In the genomic region with DNA sequence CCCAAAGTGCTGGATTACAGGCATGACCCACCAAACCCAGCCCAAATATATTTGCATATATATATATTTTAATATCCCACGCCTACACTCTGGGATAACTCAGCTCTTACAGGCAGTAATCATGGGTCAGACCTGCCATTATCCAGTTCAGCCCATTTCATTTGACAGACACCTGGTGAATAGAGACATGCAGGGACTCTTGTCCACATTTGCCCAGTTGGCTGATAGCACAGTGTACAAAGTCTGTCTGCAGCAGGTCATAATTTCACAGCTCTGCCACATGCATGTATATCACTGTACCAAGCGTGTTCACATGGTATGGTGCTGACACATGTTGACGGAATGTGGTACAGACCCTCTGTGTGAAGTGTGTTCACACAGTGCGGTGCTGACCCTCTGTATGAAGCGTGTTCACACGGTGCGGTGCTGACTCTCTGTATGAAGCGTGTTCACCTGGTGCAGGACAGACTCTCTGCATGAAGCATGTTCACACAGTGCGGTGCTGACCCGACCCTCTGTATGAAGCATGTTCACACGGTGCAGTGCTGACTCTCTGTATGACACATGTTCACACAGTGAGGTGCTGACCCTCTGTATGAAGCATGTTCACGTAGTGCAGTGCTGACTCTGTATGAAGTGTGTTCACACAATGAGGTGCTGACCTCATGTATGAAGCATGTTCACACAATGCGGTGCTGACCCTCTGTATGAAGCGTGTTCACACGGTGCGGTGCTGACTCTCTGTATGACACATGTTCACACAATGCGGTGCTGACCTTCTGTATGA, we compare ENCODE assay signal across 21 cellular contexts. TPM values are rescaled to one million over a fixed set of nuclear protein-coding genes. Genes with fewer than 3 reads are reported as not detected.
DNase-seq lines count a peak whose midpoint lies in the region; ATAC-seq, FAIRE-seq and TF ChIP-seq lines count a peak whose summit lies in the region.
"Had no signal": no experiment of that assay in that cellular context is flagged by ENCODE, and none has a peak within 500 bp of the region (broad histone marks: within the 10 kb centered on the region; RNA-seq: fewer than 3 reads in every experiment).

No MANE protein-coding gene starts in this region.

- SMC1A ChIA-PET in GM12878 (lab: Charles Lee; ENCODE audit: uncharacterized antibody, unreplicated experiment): interaction anchor here (0.6 to 7.8 kb wide), 7 partner anchors 14 to 83 kb away, joined by 3 to 136 read pairs (median 5); no protein-coding TSS in a partner anchor

- H3F3A ChIP-seq in neural progenitor cell (ENCODE audit: low read depth): peaks cover 9% of the 10 kb centered on the region

- H3K4me3 ChIP-seq in GM12878: no peak overlapping the region
- no peak overlapping the region for H3K4me3 ChIP-seq in neural progenitor cell
- H3K4me3 ChIP-seq in mucosa of descending colon: no peak overlapping the region
- H3K4me3 ChIP-seq: dorsolateral prefrontal cortex, GM23248, psoas muscle, suprapubic skin had no signal

- no peak for TF ChIP-seq EP300 in GM12878 (IDR thresholded peaks at IDR 0.05; ENCODE audit: borderline replicate concordance in 1 of 2, control insufficient read depth in 1 of 2, low read depth in 2 of 2, low read length in 2 of 2)

- CTCF ChIA-PET in GM12878 (lab: Yijun Ruan, JAX): interaction anchor here (0.9 to 2.7 kb wide), 5 partner anchors 11 to 138 kb away, joined by 3 to 23 read pairs (median 5); no protein-coding TSS in a partner anchor

- intact Hi-C loops in activated CD4-positive, alpha-beta T cell treated with anti-CD3 and anti-CD28 coated beads, Interleukin-2, amount 10 ng/mL, durations not matched to agents 24 days and 14 days (cut with micrococcal nuclease): loop anchor here (5.0 to 10.0 kb wide), 2 partner anchors 995 to 1173 kb away; partner anchors contain the start of gene FAM50B
- intact Hi-C loops in GM12878 (cut with micrococcal nuclease; ENCODE audit: unreplicated experiment): no loop called here
- intact Hi-C loops in mucosa of descending colon (cut with DNase I, micrococcal nuclease): loop anchor here in 1 of 2 donors (5.0 kb wide), 1 partner anchor 80 kb away; no protein-coding TSS in a partner anchor

- H4K20me1 ChIP-seq in GM12878 (ENCODE audit: control insufficient read depth, insufficient read depth) (no peaks in the 10 kb centered on the region), neural progenitor cell (ENCODE audit: low read depth) (no peaks in the 10 kb centered on the region)

- no peak for TF ChIP-seq CTCF in GM12878 (IDR thresholded peaks at IDR 0.05 in 2 of 3, conservative IDR thresholded peaks at IDR 0.05 in 1 of 3; ENCODE audit: control insufficient read depth in 2 of 3, extremely low read depth in 1 of 3, insufficient read depth in 1 of 3, low read depth in 3 of 3, low read length in 3 of 3)
- no peak for TF ChIP-seq CTCF in neural progenitor cell (IDR thresholded peaks at IDR 0.05)
- TF ChIP-seq CTCF in mucosa of descending colon (IDR thresholded peaks at IDR 0.05): no peak

- H3K4me1 ChIP-seq in GM12878 (ENCODE audit: control insufficient read depth, insufficient read depth, low read length): peaks cover 40% of the 10 kb centered on the region
- peaks cover 23% of the 10 kb centered on the region for H3K4me1 ChIP-seq in neural progenitor cell
- H3K4me1 ChIP-seq in mucosa of descending colon (ENCODE audit: low read depth): peaks cover 6% of the 10 kb centered on the region

- H3K79me2 ChIP-seq in GM12878 (ENCODE audit: control insufficient read depth, insufficient read depth, low read length): no peaks in the 10 kb centered on the region
- H3K79me2 ChIP-seq in neural progenitor cell (ENCODE audit: low read depth): no peaks in the 10 kb centered on the region

- TF ChIP-seq POLR2A in GM12878 (IDR thresholded peaks at IDR 0.05; ENCODE audit: low read depth, low read length): peak; percentile 42

- H3K4me2 ChIP-seq in GM12878 (ENCODE audit: control insufficient read depth, insufficient read depth): no peak overlapping the region
- H3K4me2 ChIP-seq in neural progenitor cell: no peak overlapping the region

- H3K9ac ChIP-seq in GM12878 (ENCODE audit: control insufficient read depth, insufficient read depth, low read length) (no peak overlapping the region), neural progenitor cell (no peak overlapping the region)
- H3K9ac ChIP-seq: GM23248 had no signal

- no peak for TF ChIP-seq RAD21 in GM12878 (IDR thresholded peaks at IDR 0.05; ENCODE audit: insufficient read depth, low read depth, low read length)

- DNase-seq in activated CD4-positive, alpha-beta T cell treated with anti-CD3 and anti-CD28 coated beads, Interleukin-2, amount 10 ng/mL, durations not matched to agents 24 days and 14 days: peak; percentile 59
- DNase-seq in activated CD4-positive, alpha-beta T cell treated with anti-CD3 and anti-CD28 coated beads for 1 hour: no peak
- no peak for DNase-seq in HTR-8/SVneo (ENCODE audit: insufficient read length, low spot score)
- no peak for DNase-seq in GM12878 (ENCODE audit: low read depth, low spot score)
- no peak for DNase-seq in neural progenitor cell (ENCODE audit: low spot score)
- no peak for DNase-seq in SIG-M5 (lab: John Stamatoyannopoulos, UW)
- DNase-seq in mucosa of descending colon: no peak
- DNase-seq: Calu3; dorsolateral prefrontal cortex; erythroblast; foreskin keratinocyte; GM23248; KG1; NCI-H146; NCI-H510A treated with DMSO at 0.1 percent for 48 hours; NK-92 treated with Interleukin-12 subunit alpha and Interleukin-12 subunit beta, amount 100 ng/mL, for 24 hours; psoas muscle had no signal

- H2AFZ ChIP-seq in GM12878 (ENCODE audit: control insufficient read depth, low read depth, low read length) (no peak overlapping the region), neural progenitor cell (replicated peaks) (no peak overlapping the region)
- H2AFZ ChIP-seq: GM23248 had no signal

- peaks cover 9% of the 10 kb centered on the region for H3K36me3 Mint-ChIP-seq in activated CD4-positive, alpha-beta T cell treated with anti-CD3 and anti-CD28 coated beads, Interleukin-2, amount 10 ng/mL, durations not matched to agents 24 days and 14 days (ENCODE audit: low read depth)
- no peaks in the 10 kb centered on the region for H3K36me3 Mint-ChIP-seq in neural progenitor cell

- no peaks in the 10 kb centered on the region for H3K36me3 ChIP-seq in GM12878 (ENCODE audit: control insufficient read depth in 2 of 2, insufficient read depth in 2 of 2, low read length in 1 of 2)
- no peaks in the 10 kb centered on the region for H3K36me3 ChIP-seq in neural progenitor cell
- H3K36me3 ChIP-seq in mucosa of descending colon (ENCODE audit: low read depth): no peaks in the 10 kb centered on the region
- H3K36me3 ChIP-seq: suprapubic skin had no signal

- H3K27ac Mint-ChIP-seq in activated CD4-positive, alpha-beta T cell treated with anti-CD3 and anti-CD28 coated beads, Interleukin-2, amount 10 ng/mL, durations not matched to agents 24 days and 14 days: peak overlapping the region; percentile 59
- peak overlapping the region; percentile 81 for H3K27ac Mint-ChIP-seq in neural progenitor cell

- peak; percentile 70 for FAIRE-seq in HTR-8/SVneo (lab: Jason Lieb, UNC)
- no peak for FAIRE-seq in GM12878 (lab: Jason Lieb, UNC)

- in situ Hi-C loops in GM12878 (cut with MboI): no loop called here

- no peaks in the 10 kb centered on the region for H3K27me3 Mint-ChIP-seq in activated CD4-positive, alpha-beta T cell treated with anti-CD3 and anti-CD28 coated beads, Interleukin-2, amount 10 ng/mL, durations not matched to agents 24 days and 14 days
- no peaks in the 10 kb centered on the region for H3K27me3 Mint-ChIP-seq in neural progenitor cell (ENCODE audit: insufficient read depth, low read depth)

- H3K27ac ChIP-seq in GM12878 (ENCODE audit: control insufficient read depth, insufficient read depth) (no peak overlapping the region), neural progenitor cell (no peak overlapping the region)
- H3K27ac ChIP-seq: 22Rv1, foreskin keratinocyte, GM23248, psoas muscle, suprapubic skin had no signal

- ATAC-seq in GM12878 (no peak), mucosa of descending colon (no peak), HG03139 (IDR thresholded peaks at IDR 0.05; ENCODE audit: unreplicated experiment) (no peak)
- ATAC-seq: activated naive CD4-positive, alpha-beta T cell treated with anti-CD3 and anti-CD28 coated beads, Interleukin-2, amount 50 U/mL, for 72 hours; foreskin keratinocyte; psoas muscle had no signal

- no peaks in the 10 kb centered on the region for H3K9me3 Mint-ChIP-seq in activated CD4-positive, alpha-beta T cell treated with anti-CD3 and anti-CD28 coated beads, Interleukin-2, amount 10 ng/mL, durations not matched to agents 24 days and 14 days
- H3K9me3 Mint-ChIP-seq in neural progenitor cell: no peaks in the 10 kb centered on the region

- H3K27me3 ChIP-seq in GM12878 (replicated peaks in 1 of 2; ENCODE audit: control insufficient read depth in 2 of 2, insufficient read depth in 2 of 2, low read length in 1 of 2) (no peaks in the 10 kb centered on the region), neural progenitor cell (no peaks in the 10 kb centered on the region)
- H3K27me3 ChIP-seq: dorsolateral prefrontal cortex, foreskin keratinocyte, suprapubic skin had no signal

- H3K4me1 Mint-ChIP-seq in activated CD4-positive, alpha-beta T cell treated with anti-CD3 and anti-CD28 coated beads, Interleukin-2, amount 10 ng/mL, durations not matched to agents 24 days and 14 days: peaks cover 57% of the 10 kb centered on the region
- H3K4me1 Mint-ChIP-seq in neural progenitor cell: peaks cover 38% of the 10 kb centered on the region

- H3K9me3 ChIP-seq in GM12878 (replicated peaks; ENCODE audit: control insufficient read depth, insufficient read depth, low read length) (peaks cover 2% of the 10 kb centered on the region; the same call in 1 of the 3 replicates), neural progenitor cell (ENCODE audit: low read depth) (no peaks in the 10 kb centered on the region), mucosa of descending colon (no peaks in the 10 kb centered on the region)
- H3K9me3 ChIP-seq: psoas muscle, suprapubic skin had no signal

- no TSS peak for BruUV-seq in GM12878 (replicated peaks; lab: Mats Ljungman, UMichigan)

- RAD21 ChIA-PET in GM12878 (lab: Charles Lee; ENCODE audit: unreplicated experiment): interaction anchor here (1.2 to 2.0 kb wide), 3 partner anchors 17 to 60 kb away, joined by 5 to 11 read pairs (median 8); no protein-coding TSS in a partner anchor

- H3K4me3 Mint-ChIP-seq in activated CD4-positive, alpha-beta T cell treated with anti-CD3 and anti-CD28 coated beads, Interleukin-2, amount 10 ng/mL, durations not matched to agents 24 days and 14 days: no peak overlapping the region
- H3K4me3 Mint-ChIP-seq in neural progenitor cell: no peak overlapping the region

- WGBS in GM12878 (ENCODE audit: insufficient coverage, insufficient replicate concordance, low lambda C conversion rate, missing lambda C conversion rate): 94% methylated on average over 17 of the region's 17 CpGs

- POLR2A ChIA-PET in GM12878 (lab: Charles Lee): interaction anchor here (1.1 kb wide), 2 partner anchors 48 to 80 kb away, joined by 3 read pairs; no protein-coding TSS in a partner anchor

RNA-seq across cellular contexts. Expression of gene SERPINB1, which starts 10.3 kb away (rescaled TPM):
- total RNA-seq in activated CD4-positive, alpha-beta T cell treated with anti-CD3 and anti-CD28 coated beads, Interleukin-2, amount 10 ng/mL, durations not matched to agents 24 days and 14 days: 76.1 and 79.9 TPM in 2 replicates
- 0.67 and 1.0 TPM in 2 replicates for total RNA-seq in GM12878 (2013; cell fraction: nucleolus; rRNA removed)
- total RNA-seq in GM12878 (2014; rRNA removed) (0.45 and 0.65 TPM in 2 replicates), GM12878 (2014; rRNA removed; fragmentation: Illumina TruSeq; extraction: Trizol) (0.67 and 0.88 TPM in 2 replicates), GM12878 (2021) (1.6 TPM in 2 replicates), neural progenitor cell (ENCODE audit: low replicate concordance) (9.4 and 14.5 TPM in 2 replicates), mucosa of descending colon (100 to 1,000 TPM in 2 of 3 donors, 10 to 100 TPM in 1; 66.7 to 187 (median 132) TPM)
- 0.76 TPM for polyA plus RNA-seq in GM12878 (2011; ENCODE audit: low read depth)
- polyA plus RNA-seq in GM12878 (2011; rRNA removed) (2.4 and 3.5 TPM in 2 replicates), GM12878 (2014; fragmentation: Illumina TruSeq; extraction: Trizol) (1.1 and 3.2 TPM in 2 replicates), GM12878 (2014; fragmentation: Nextera tagmentation; extraction: Ambion mirVana) (1 to 10 TPM in 1 of 2 experiments, under 1 TPM in 1; 0.82 to 1.8 TPM), GM12878 (2014; rRNA removed) (0.71 and 0.85 TPM in 2 replicates), GM12878 (2016; fragmentation: Nextera tagmentation; extraction: Ambion mirVana) (under 1 TPM; 0.67 to 0.72 TPM)
- polyA plus RNA-seq in GM12878 (2011; cell fraction: cytosol; rRNA removed): 0.88 and 0.99 TPM in 2 replicates
- 0.90 and 1.3 TPM in 2 replicates for polyA plus RNA-seq in GM12878 (2011; cell fraction: nucleus; rRNA removed)
- 1.3 and 2.3 TPM in 2 replicates for polyA plus RNA-seq in GM12878 (2012)
- 1.1 and 1.8 TPM in 2 replicates for polyA minus RNA-seq in GM12878 (2011; rRNA and poly(A)+ RNA removed)
- polyA minus RNA-seq in GM12878 (2011; cell fraction: cytosol; rRNA and poly(A)+ RNA removed): 1.2 and 1.6 TPM in 2 replicates
- 0.85 and 1.1 TPM in 2 replicates for polyA minus RNA-seq in GM12878 (2011; cell fraction: nucleus; rRNA and poly(A)+ RNA removed)

RNA-seq across cellular contexts. Expression of gene SERPINB9, which starts 51.2 kb away (rescaled TPM):
- total RNA-seq in activated CD4-positive, alpha-beta T cell treated with anti-CD3 and anti-CD28 coated beads, Interleukin-2, amount 10 ng/mL, durations not matched to agents 24 days and 14 days: 81.3 and 83.8 TPM in 2 replicates
- 63.2 and 66.0 TPM in 2 replicates for total RNA-seq in GM12878 (2013; cell fraction: nucleolus; rRNA removed)
- total RNA-seq in GM12878 (2014; rRNA removed) (4.7 and 5.6 TPM in 2 replicates), GM12878 (2014; rRNA removed; fragmentation: Illumina TruSeq; extraction: Trizol) (5.4 and 5.5 TPM in 2 replicates), GM12878 (2021) (5.8 and 6.1 TPM in 2 replicates), neural progenitor cell (ENCODE audit: low replicate concordance) (0.59 and 0.94 TPM in 2 replicates), mucosa of descending colon (1 to 10 TPM; 3.7 to 6.4 (median 4.2) TPM)
- 7.8 TPM for polyA plus RNA-seq in GM12878 (2011; ENCODE audit: low read depth)
- polyA plus RNA-seq in GM12878 (2011; rRNA removed) (133 and 141 TPM in 2 replicates), GM12878 (2014; fragmentation: Illumina TruSeq; extraction: Trizol) (6.7 and 7.3 TPM in 2 replicates), GM12878 (2014; fragmentation: Nextera tagmentation; extraction: Ambion mirVana) (1 to 10 TPM; 2.0 to 3.7 TPM), GM12878 (2014; rRNA removed) (3.8 and 5.9 TPM in 2 replicates), GM12878 (2016; fragmentation: Nextera tagmentation; extraction: Ambion mirVana) (1 to 10 TPM; 4.1 to 4.2 TPM)
- polyA plus RNA-seq in GM12878 (2011; cell fraction: cytosol; rRNA removed): 94.6 and 110 TPM in 2 replicates
- polyA plus RNA-seq in GM12878 (2011; cell fraction: nucleus; rRNA removed): 35.5 and 39.0 TPM in 2 replicates
- polyA plus RNA-seq in GM12878 (2012): 11.4 and 20.4 TPM in 2 replicates
- polyA minus RNA-seq in GM12878 (2011; rRNA and poly(A)+ RNA removed): 135 and 152 TPM in 2 replicates
- 57.1 and 64.0 TPM in 2 replicates for polyA minus RNA-seq in GM12878 (2011; cell fraction: cytosol; rRNA and poly(A)+ RNA removed)
- 21.2 and 30.0 TPM in 2 replicates for polyA minus RNA-seq in GM12878 (2011; cell fraction: nucleus; rRNA and poly(A)+ RNA removed)
